ENCODE assay signal across 8 cellular contexts in the genomic region with DNA sequence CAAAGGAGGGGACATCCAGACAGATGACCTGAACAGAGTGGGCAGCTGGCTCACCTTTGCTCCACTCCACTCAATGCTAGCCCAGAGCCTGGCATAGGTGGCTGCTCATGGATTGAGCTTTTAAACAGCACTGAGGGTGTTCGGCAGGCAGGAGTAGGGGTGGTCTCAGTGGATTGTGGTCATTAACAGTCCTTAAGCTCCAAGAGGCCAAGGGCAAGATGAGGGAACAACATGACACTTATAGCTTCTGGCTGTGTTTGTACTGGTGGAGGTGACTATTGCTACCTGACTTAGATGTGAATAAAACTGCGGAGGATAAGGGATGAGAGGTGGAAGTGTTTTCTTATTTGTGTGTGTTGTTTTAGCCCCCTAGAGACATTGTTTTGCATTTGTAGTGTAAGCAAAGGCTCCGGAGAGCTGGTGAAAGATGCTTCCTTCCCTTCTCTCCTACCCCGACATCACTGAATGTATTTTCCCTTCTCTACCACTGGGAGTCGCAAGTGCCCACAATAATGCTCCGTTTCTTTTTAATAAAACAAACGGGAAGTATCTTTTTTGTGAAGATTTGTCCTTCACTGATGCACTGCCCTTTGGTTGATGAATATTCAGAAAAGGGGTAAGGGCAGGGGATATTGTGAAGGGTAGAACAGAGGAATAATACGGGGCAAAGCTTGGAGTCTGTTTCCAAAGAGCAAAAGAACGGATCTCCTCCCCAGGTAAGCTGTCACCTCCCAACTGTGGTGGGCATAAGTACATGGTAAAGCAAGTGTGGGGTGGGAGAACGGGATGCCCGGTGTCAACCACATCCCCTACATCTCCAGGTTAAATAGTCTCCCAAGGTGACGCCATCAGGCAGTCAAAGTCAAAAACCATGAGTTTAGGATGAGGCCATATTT. TPM values are rescaled to one million over a fixed set of nuclear protein-coding genes. Genes with fewer than 3 reads are reported as not detected.
DNase-seq lines count a peak whose midpoint lies in the region; ATAC-seq, FAIRE-seq and TF ChIP-seq lines count a peak whose summit lies in the region.

No MANE protein-coding gene starts in this region.

- DNase-seq in GM10248 (ENCODE audit: extremely low spot score), result peak; percentile 56
- peak; percentile 64 for DNase-seq in OCI-M1 (lab: John Stamatoyannopoulos, UW)
- DNase-seq in endothelial cell (ENCODE audit: low spot score), result no peak
- DNase-seq in neural crest cell (ENCODE audit: low read depth, low spot score), result peak; percentile 16

- POLR2A ChIA-PET in GM10248 (lab: Yijun Ruan, JAX), result no interaction called here

- H3K27ac Mint-ChIP-seq in endothelial cell (ENCODE audit: unreplicated experiment) (no peak overlapping the region), neural crest cell (ENCODE audit: unreplicated experiment) (no peak overlapping the region)

- H3K4me3 Mint-ChIP-seq in endothelial cell (ENCODE audit: unreplicated experiment) (no peak overlapping the region), neural crest cell (no peak overlapping the region)

- no peaks in the 10 kb centered on the region for H3K4me1 Mint-ChIP-seq in endothelial cell (ENCODE audit: unreplicated experiment)
- H3K4me1 Mint-ChIP-seq in neural crest cell, result peaks cover 3% of the 10 kb centered on the region

- CTCF ChIA-PET in GM10248 (lab: Yijun Ruan, JAX), result interaction anchor here (0.7 to 4.0 kb wide), 26 partner anchors 9 to 713 kb away, joined by 3 to 52 read pairs (median 4); no protein-coding TSS in a partner anchor

- peak; percentile 57 for TF ChIP-seq CTCF in GM10248 (IDR thresholded peaks at IDR 0.05; ENCODE audit: control extremely low read depth, extremely low read depth, low read depth, missing control alignments)
- TF ChIP-seq CTCF in endothelial cell (IDR thresholded peaks at IDR 0.05; ENCODE audit: unreplicated experiment), result peak; percentile 69
- peak; percentile 80 for TF ChIP-seq CTCF in neural crest cell (conservative IDR thresholded peaks at IDR 0.05)

- H3K36me3 Mint-ChIP-seq in endothelial cell (ENCODE audit: low read depth, unreplicated experiment) (no peaks in the 10 kb centered on the region), neural crest cell (ENCODE audit: low read depth) (peaks cover 5% of the 10 kb centered on the region)

- ATAC-seq in HG02884 (IDR thresholded peaks at IDR 0.05; ENCODE audit: unreplicated experiment) (peak; percentile 79), GM21717 (IDR thresholded peaks at IDR 0.05; ENCODE audit: unreplicated experiment) (no peak), GM21825 (IDR thresholded peaks at IDR 0.05; ENCODE audit: unreplicated experiment) (no peak)

- H3K9me3 Mint-ChIP-seq in endothelial cell (ENCODE audit: unreplicated experiment) (no peaks in the 10 kb centered on the region), neural crest cell (peaks cover 13% of the 10 kb centered on the region)

- H3K27me3 Mint-ChIP-seq in endothelial cell (ENCODE audit: unreplicated experiment), result peaks cover 2% of the 10 kb centered on the region
- no peaks in the 10 kb centered on the region for H3K27me3 Mint-ChIP-seq in neural crest cell (ENCODE audit: low read depth)

- FAIRE-seq in A204.1 (lab: Jason Lieb, UNC), result peak; percentile 68

RNA-seq across cellular contexts. Expression of a gene that starts 27.5 kb away (rescaled TPM):
- total RNA-seq in endothelial cell (ENCODE audit: unreplicated experiment) (not detected), neural crest cell (not detected in 2 replicates)
